13 cellular contexts compared by ENCODE assay signal in the genomic region with DNA sequence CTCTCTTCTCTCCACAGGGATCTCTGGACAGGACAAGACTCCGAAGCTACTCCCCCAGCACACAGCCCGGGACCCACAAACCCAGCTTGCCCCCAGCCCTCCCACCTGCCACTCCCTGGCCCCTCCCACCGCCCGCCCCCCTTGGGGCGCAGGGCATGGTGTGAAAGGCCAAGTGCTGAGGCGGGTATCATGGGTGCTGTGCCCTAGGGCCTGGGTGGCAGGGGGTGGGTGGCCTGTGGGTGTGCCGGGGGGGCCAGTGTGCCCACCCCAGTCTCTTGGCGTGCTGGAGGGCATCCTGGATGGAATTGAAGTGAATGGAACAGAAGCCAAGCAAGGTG. TPM values are rescaled to one million over a fixed set of nuclear protein-coding genes. Genes with fewer than 3 reads are reported as not detected.
DNase-seq lines count a peak whose midpoint lies in the region; ATAC-seq and TF ChIP-seq lines count a peak whose summit lies in the region.
"Had no signal": no experiment of that assay in that cellular context is flagged by ENCODE, and none has a peak within 500 bp of the region (broad histone marks: within the 10 kb centered on the region; RNA-seq: fewer than 3 reads in every experiment).

No MANE protein-coding gene starts in this region.

- peaks cover 61% of the 10 kb centered on the region for H3K4me1 ChIP-seq in CD8-positive, alpha-beta T cell (ENCODE audit: insufficient read depth, low read length)
- H3K4me1 ChIP-seq in lung (ENCODE audit: control insufficient read depth in 2 of 2, insufficient read depth in 2 of 2, low read length in 2 of 2) (peaks cover 33 to 52% of the 10 kb centered on the region in 2 donors), stomach (peaks cover 81 to 98% (median 90%) of the 10 kb centered on the region in 4 donors)

- 87 to 89% methylated on average over 8 of the region's 8 CpGs for WGBS in lung, 2 donors
- WGBS in stomach, 5 donors: 41 to 62% (median 55%) methylated on average over 8 of the region's 8 CpGs

- no peaks in the 10 kb centered on the region for H3K9me3 Mint-ChIP-seq in CD8-positive, alpha-beta T cell
- H3K9me3 Mint-ChIP-seq in brain: no peaks in the 10 kb centered on the region
- H3K9me3 Mint-ChIP-seq: neural crest cell had no signal

- H3K36me3 ChIP-seq in CD8-positive, alpha-beta T cell (ENCODE audit: insufficient read depth, low read length): peaks cover 17% of the 10 kb centered on the region
- H3K36me3 ChIP-seq in lung (ENCODE audit: control insufficient read depth in 2 of 2, insufficient read depth in 2 of 2, low read length in 2 of 2): peaks cover 0 to 14% of the 10 kb centered on the region in 2 donors
- H3K36me3 ChIP-seq in stomach: peaks cover 8 to 36% (median 35%) of the 10 kb centered on the region in 4 donors

- CTCF ChIA-PET in CD8-positive, alpha-beta T cell (lab: Charles Lee): interaction anchor here (0.6 to 24.7 kb wide), 17 partner anchors 5 to 116 kb away, joined by 3 to 402 read pairs (median 15); a partner anchor contains a TSS

- H3K36me3 Mint-ChIP-seq in CD8-positive, alpha-beta T cell: peaks cover 42% of the 10 kb centered on the region
- peaks cover 27% of the 10 kb centered on the region for H3K36me3 Mint-ChIP-seq in brain

- DNase-seq in CD8-positive, alpha-beta T cell: no peak
- DNase-seq in lung (ENCODE audit: low spot score) (no peak), stomach (no peak), DMS114 treated with DMSO at 0.1 percent for 48 hours (lab: John Stamatoyannopoulos, UW; ENCODE audit: unreplicated experiment) (no peak)
- DNase-seq: cerebellar nuclear complex, SW 1271 had no signal

- POLR2A ChIA-PET in CD8-positive, alpha-beta T cell (lab: Charles Lee): interaction anchor here (2.6 kb wide), 1 partner anchor 21 kb away, joined by 20 read pairs; no protein-coding TSS in a partner anchor

- H3K4me1 Mint-ChIP-seq in CD8-positive, alpha-beta T cell (ENCODE audit: low read depth): peaks cover 65% of the 10 kb centered on the region
- peaks cover 85% of the 10 kb centered on the region for H3K4me1 Mint-ChIP-seq in brain

- H3K27me3 Mint-ChIP-seq in CD8-positive, alpha-beta T cell (ENCODE audit: low read depth): no peaks in the 10 kb centered on the region
- H3K27me3 Mint-ChIP-seq in brain: peaks cover 3% of the 10 kb centered on the region

- H3K27ac Mint-ChIP-seq in CD8-positive, alpha-beta T cell: peak overlapping the region; percentile 86
- peak overlapping the region; percentile 78 to 100 (median 99) for H3K27ac Mint-ChIP-seq in brain

- H3K4me3 Mint-ChIP-seq in CD8-positive, alpha-beta T cell: no peak overlapping the region
- peak overlapping the region in 2 of 5 experiments; percentile 66 to 72 for H3K4me3 Mint-ChIP-seq in brain
- H3K4me3 Mint-ChIP-seq: neural crest cell had no signal

- H3K9me3 ChIP-seq in CD8-positive, alpha-beta T cell (ENCODE audit: low read length): no peaks in the 10 kb centered on the region
- no peaks in the 10 kb centered on the region for H3K9me3 ChIP-seq in lung (ENCODE audit: control insufficient read depth in 2 of 2, insufficient read depth in 1 of 2, low read length in 1 of 2)
- H3K9me3 ChIP-seq in stomach: no peaks in the 10 kb centered on the region

- no peak overlapping the region for H3K4me3 ChIP-seq in CD8-positive, alpha-beta T cell (ENCODE audit: low read depth, low read length)
- H3K4me3 ChIP-seq in lung: no peak overlapping the region
- peak overlapping the region in 1 of 4 donors; percentile 21 for H3K4me3 ChIP-seq in stomach

- intact Hi-C loops in CD8-positive, alpha-beta T cell (cut with DNase I, micrococcal nuclease): no loop called here
- intact Hi-C loops in stomach (cut with DNase I; ENCODE audit: low total_unique reads): no loop called here

- no peak for ATAC-seq in CD8-positive, alpha-beta T cell
- no peak for ATAC-seq in lung (ENCODE audit: insufficient read depth, low FRiP score)
- ATAC-seq in HG02678 (IDR thresholded peaks at IDR 0.05; ENCODE audit: unreplicated experiment): no peak
- ATAC-seq in GM19395 (IDR thresholded peaks at IDR 0.05; ENCODE audit: unreplicated experiment): no peak
- no peak for ATAC-seq in HG03378 (IDR thresholded peaks at IDR 0.05; ENCODE audit: unreplicated experiment)
- ATAC-seq: HepG2 had no signal

- TF ChIP-seq POLR2A in stomach (IDR thresholded peaks at IDR 0.05): no peak

- no peak for TF ChIP-seq CTCF in CD8-positive, alpha-beta T cell (IDR thresholded peaks at IDR 0.05)
- TF ChIP-seq CTCF in brain (conservative IDR thresholded peaks at IDR 0.05): no peak
- no peak for TF ChIP-seq CTCF in lung (IDR thresholded peaks at IDR 0.05; ENCODE audit: control extremely low read depth, extremely low read depth)
- TF ChIP-seq CTCF in stomach (IDR thresholded peaks at IDR 0.05): no peak

- no peaks in the 10 kb centered on the region for H3K27me3 ChIP-seq in CD8-positive, alpha-beta T cell (ENCODE audit: insufficient read depth, low read length)
- H3K27me3 ChIP-seq in lung (ENCODE audit: control insufficient read depth, insufficient read depth) (no peaks in the 10 kb centered on the region), stomach (no peaks in the 10 kb centered on the region)

- no peak for TF ChIP-seq EP300 in stomach (IDR thresholded peaks at IDR 0.05)

- no peak overlapping the region for H3K27ac ChIP-seq in CD8-positive, alpha-beta T cell (ENCODE audit: low read depth, low read length)
- H3K27ac ChIP-seq in lung (ENCODE audit: low read depth in 1 of 2, low read length in 1 of 2) (peak overlapping the region; percentile 71 to 88), stomach (peak overlapping the region; percentile 90 to 98 (median 97))

RNA-seq across cellular contexts. Expression of a gene that starts 11.4 kb away (rescaled TPM):
- total RNA-seq in CD8-positive, alpha-beta T cell: 10 to 100 TPM; 34.6 to 35.7 TPM
- polyA plus RNA-seq in brain (ENCODE audit: insufficient read depth, low read depth, low replicate concordance): 176 TPM
- total RNA-seq in lung: 10 to 100 TPM; 41.3 to 55.9 TPM
- polyA plus RNA-seq in lung: 10 to 100 TPM; 28.5 to 33.6 TPM
- 10 to 100 TPM; 21.1 to 52.2 (median 38.4) TPM for total RNA-seq in stomach
- polyA plus RNA-seq in stomach: 10 to 100 TPM; 21.4 to 37.0 (median 26.4) TPM

RNA-seq across cellular contexts. Expression of a gene that starts 19.9 kb away (rescaled TPM):
- 100 to 1,000 TPM; 103 to 104 TPM for total RNA-seq in CD8-positive, alpha-beta T cell
- polyA plus RNA-seq in brain (ENCODE audit: insufficient read depth, low read depth, low replicate concordance) (95.0 TPM), lung (100 to 1,000 TPM in 1 of 2 donors, 10 to 100 TPM in 1; 48.2 to 149 TPM), stomach (10 to 100 TPM; 24.1 to 49.5 (median 32.7) TPM)
- total RNA-seq in lung (10 to 100 TPM; 69.9 to 82.3 TPM), stomach (100 to 1,000 TPM in 2 of 5 donors, 10 to 100 TPM in 3; 55.4 to 336 (median 91.6) TPM)

RNA-seq across cellular contexts. Expression of a gene that starts 26.2 kb away (rescaled TPM):
- 10 to 100 TPM; 24.1 to 25.6 TPM for total RNA-seq in CD8-positive, alpha-beta T cell
- 43.8 TPM for polyA plus RNA-seq in brain (ENCODE audit: insufficient read depth, low read depth, low replicate concordance)
- 10 to 100 TPM in 1 of 2 donors, 1 to 10 TPM in 1; 3.2 to 19.4 TPM for total RNA-seq in lung
- polyA plus RNA-seq in lung: 10 to 100 TPM in 1 of 2 donors, 1 to 10 TPM in 1; 8.7 to 19.6 TPM
- total RNA-seq in stomach: 10 to 100 TPM in 2 of 5 donors, 1 to 10 TPM in 3; 2.8 to 14.9 (median 9.0) TPM
- 10 to 100 TPM in 1 of 3 donors, 1 to 10 TPM in 2; 5.5 to 20.5 (median 9.6) TPM for polyA plus RNA-seq in stomach

RNA-seq across cellular contexts. Expression of a gene that starts 47.6 kb away (rescaled TPM):
- 10 to 100 TPM; 43.8 to 46.6 TPM for total RNA-seq in CD8-positive, alpha-beta T cell
- 94.4 TPM for polyA plus RNA-seq in brain (ENCODE audit: insufficient read depth, low read depth, low replicate concordance)
- 100 to 1,000 TPM in 1 of 2 donors, 10 to 100 TPM in 1; 84.8 to 111 TPM for total RNA-seq in lung
- 10 to 100 TPM; 73.2 to 84.6 TPM for polyA plus RNA-seq in lung
- total RNA-seq in stomach: 100 to 1,000 TPM in 2 of 5 donors, 10 to 100 TPM in 3; 47.1 to 322 (median 90.1) TPM
- 10 to 100 TPM; 29.3 to 63.8 (median 32.7) TPM for polyA plus RNA-seq in stomach

RNA-seq across cellular contexts. Expression of a gene that starts 58.9 kb away (rescaled TPM):
- not detected for total RNA-seq in CD8-positive, alpha-beta T cell
- polyA plus RNA-seq in brain (ENCODE audit: insufficient read depth, low read depth, low replicate concordance) (0.25 TPM), lung (100 to 1,000 TPM in 1 of 2 donors, 1 to 10 TPM in 1; 7.8 to 317 TPM), stomach (10 to 100 TPM in 1 of 3 donors, 1 to 10 TPM in 2; 1.4 to 16.2 (median 4.0) TPM)
- total RNA-seq in lung (1 to 10 TPM; 1.7 to 2.9 TPM), stomach (1 to 10 TPM in 2 of 5 donors, under 1 TPM in 1, not detected in 2; 0.55 to 1.7 (median 1.2) TPM)
- total RNA-seq: HepG2, neural crest cell had no signal
- polyA plus RNA-seq: BJ had no signal
